ENCODE assay signal across 1 cellular context in the genomic region with DNA sequence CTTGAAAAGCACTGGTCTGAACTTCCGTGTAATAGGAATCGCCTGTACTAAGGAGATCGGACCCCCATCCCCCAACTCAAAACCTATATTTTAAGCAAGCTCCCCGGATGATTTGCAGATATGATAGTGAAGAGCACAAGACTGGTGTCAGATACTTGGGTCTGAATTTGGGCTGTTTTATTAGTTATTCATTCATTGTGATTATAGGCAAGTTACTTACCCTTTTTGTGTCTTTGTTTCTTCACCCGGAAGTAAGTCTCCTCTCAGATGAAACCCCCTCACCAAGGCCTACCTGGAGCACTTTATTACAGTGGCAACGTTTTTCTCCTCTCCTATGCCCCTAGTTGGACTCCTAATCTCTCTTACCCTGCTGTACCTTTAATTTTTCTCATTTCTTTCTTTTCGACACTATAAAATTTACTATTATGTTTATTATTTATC.
A peak's percentile ranks its signal among the peaks of the same experiment; 100 is the strongest.
TF ChIP-seq lines count a peak whose summit lies in the region.

No MANE protein-coding gene starts in this region.

TF ChIP-seq in K562, 482 proteins besides CTCF, POLR2A, EP300 and RAD21 (continued from another document):
- TF ChIP-seq, protein P1, sequence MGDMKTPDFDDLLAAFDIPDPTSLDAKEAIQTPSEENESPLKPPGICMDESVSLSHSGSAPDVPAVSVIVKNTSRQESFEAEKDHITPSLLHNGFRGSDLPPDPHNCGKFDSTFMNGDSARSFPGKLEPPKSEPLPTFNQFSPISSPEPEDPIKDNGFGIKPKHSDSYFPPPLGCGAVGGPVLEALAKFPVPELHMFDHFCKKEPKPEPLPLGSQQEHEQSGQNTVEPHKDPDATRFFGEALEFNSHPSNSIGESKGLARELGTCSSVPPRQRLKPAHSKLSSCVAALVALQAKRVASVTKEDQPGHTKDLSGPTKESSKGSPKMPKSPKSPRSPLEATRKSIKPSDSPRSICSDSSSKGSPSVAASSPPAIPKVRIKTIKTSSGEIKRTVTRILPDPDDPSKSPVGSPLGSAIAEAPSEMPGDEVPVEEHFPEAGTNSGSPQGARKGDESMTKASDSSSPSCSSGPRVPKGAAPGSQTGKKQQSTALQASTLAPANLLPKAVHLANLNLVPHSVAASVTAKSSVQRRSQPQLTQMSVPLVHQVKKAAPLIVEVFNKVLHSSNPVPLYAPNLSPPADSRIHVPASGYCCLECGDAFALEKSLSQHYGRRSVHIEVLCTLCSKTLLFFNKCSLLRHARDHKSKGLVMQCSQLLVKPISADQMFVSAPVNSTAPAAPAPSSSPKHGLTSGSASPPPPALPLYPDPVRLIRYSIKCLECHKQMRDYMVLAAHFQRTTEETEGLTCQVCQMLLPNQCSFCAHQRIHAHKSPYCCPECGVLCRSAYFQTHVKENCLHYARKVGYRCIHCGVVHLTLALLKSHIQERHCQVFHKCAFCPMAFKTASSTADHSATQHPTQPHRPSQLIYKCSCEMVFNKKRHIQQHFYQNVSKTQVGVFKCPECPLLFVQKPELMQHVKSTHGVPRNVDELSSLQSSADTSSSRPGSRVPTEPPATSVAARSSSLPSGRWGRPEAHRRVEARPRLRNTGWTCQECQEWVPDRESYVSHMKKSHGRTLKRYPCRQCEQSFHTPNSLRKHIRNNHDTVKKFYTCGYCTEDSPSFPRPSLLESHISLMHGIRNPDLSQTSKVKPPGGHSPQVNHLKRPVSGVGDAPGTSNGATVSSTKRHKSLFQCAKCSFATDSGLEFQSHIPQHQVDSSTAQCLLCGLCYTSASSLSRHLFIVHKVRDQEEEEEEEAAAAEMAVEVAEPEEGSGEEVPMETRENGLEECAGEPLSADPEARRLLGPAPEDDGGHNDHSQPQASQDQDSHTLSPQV (IDR thresholded peaks at IDR 0.05), result peak; percentile 70
- TF ChIP-seq WHSC1 (IDR thresholded peaks at IDR 0.05; ENCODE audit: low read length) (no peak), CREM (IDR thresholded peaks at IDR 0.05; ENCODE audit: low read depth) (no peak), SMARCE1 (IDR thresholded peaks at IDR 0.05) (no peak)
- TF ChIP-seq, protein P2, sequence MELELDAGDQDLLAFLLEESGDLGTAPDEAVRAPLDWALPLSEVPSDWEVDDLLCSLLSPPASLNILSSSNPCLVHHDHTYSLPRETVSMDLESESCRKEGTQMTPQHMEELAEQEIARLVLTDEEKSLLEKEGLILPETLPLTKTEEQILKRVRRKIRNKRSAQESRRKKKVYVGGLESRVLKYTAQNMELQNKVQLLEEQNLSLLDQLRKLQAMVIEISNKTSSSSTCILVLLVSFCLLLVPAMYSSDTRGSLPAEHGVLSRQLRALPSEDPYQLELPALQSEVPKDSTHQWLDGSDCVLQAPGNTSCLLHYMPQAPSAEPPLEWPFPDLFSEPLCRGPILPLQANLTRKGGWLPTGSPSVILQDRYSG (tag; conservative IDR thresholded peaks at IDR 0.05; ENCODE audit: low read depth), result 0 out of 2 replicates have a peak, but pooled peaks have one; percentile 2
- TF ChIP-seq, protein P3, sequence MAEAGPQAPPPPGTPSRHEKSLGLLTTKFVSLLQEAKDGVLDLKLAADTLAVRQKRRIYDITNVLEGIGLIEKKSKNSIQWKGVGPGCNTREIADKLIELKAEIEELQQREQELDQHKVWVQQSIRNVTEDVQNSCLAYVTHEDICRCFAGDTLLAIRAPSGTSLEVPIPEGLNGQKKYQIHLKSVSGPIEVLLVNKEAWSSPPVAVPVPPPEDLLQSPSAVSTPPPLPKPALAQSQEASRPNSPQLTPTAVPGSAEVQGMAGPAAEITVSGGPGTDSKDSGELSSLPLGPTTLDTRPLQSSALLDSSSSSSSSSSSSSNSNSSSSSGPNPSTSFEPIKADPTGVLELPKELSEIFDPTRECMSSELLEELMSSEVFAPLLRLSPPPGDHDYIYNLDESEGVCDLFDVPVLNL (CRISPR knock-in tag; IDR thresholded peaks at IDR 0.05; ENCODE audit: low read depth), result no peak
